ENCODE assay signal across 8 cellular contexts in genomic region chr12:132144115-132145071, GRCh38. TPM values are rescaled to one million over a fixed set of nuclear protein-coding genes. Genes with fewer than 3 reads are reported as not detected.
DNase-seq lines count a peak whose midpoint lies in the region; ATAC-seq and FAIRE-seq lines count a peak whose summit lies in the region.

Gene DDX51, minus strand, starts transcription at chr12:132144319. Its CDS starts 23 bp downstream, at chr12:132144296.
Gene NOC4L, plus strand, starts transcription at chr12:132144457. Its CDS starts 32 bp downstream, at chr12:132144489.

- no peaks in the 10 kb centered on the region for H3K9me3 ChIP-seq in NT2/D1 (ENCODE audit: insufficient read depth, low read length)
- no peaks in the 10 kb centered on the region for H3K9me3 ChIP-seq in mesodermal cell (ENCODE audit: control insufficient read depth, low read length)

- H3K27me3 ChIP-seq in NT2/D1 (ENCODE audit: insufficient read depth, insufficient read length) = no peaks in the 10 kb centered on the region

- CTCF ChIA-PET in activated CD8-positive, alpha-beta memory T cell treated with anti-CD3 and anti-CD28 coated beads, Interleukin-2, amount 10 ng/mL, durations not matched to agents 7 days and 5 days (lab: Charles Lee) = interaction anchor here (0.9 to 1.5 kb wide), 3 partner anchors 9 to 270 kb away, joined by 3 to 9 read pairs (median 3); no protein-coding TSS in a partner anchor

- peaks cover 12% of the 10 kb centered on the region for H3K4me1 ChIP-seq in NT2/D1 (ENCODE audit: insufficient read depth, insufficient read length)
- H3K4me1 ChIP-seq in mesodermal cell (ENCODE audit: control insufficient read depth, insufficient read depth, low read length, poor library complexity, severe bottlenecking) = peaks cover 9% of the 10 kb centered on the region

- in situ Hi-C loops in Caki2 (cut with HindIII; ENCODE audit: low pct_unique_long_range_greater_than_20kb, low sequenced_read_pairs) = no loop called here
- in situ Hi-C loops in endometrial microvascular endothelial cells (cut with HindIII; ENCODE audit: inconsistent ontology term, low pct_unique_long_range_greater_than_20kb, low sequenced_read_pairs) = no loop called here

- H3K27ac Mint-ChIP-seq in activated CD8-positive, alpha-beta memory T cell treated with anti-CD3 and anti-CD28 coated beads, Interleukin-2, amount 10 ng/mL, durations not matched to agents 7 days and 5 days = peak within 1 kb of the TSS; percentile 91

- H3K4me3 ChIP-seq in NT2/D1 (ENCODE audit: insufficient read length, low read depth) (peak within 1 kb of the TSS; percentile 93), mesodermal cell (ENCODE audit: extremely low read depth, insufficient read depth, low read length, poor library complexity, severe bottlenecking) (peak within 1 kb of the TSS; percentile 93)

- peak within 1 kb of the TSS; percentile 64 for H3K27ac ChIP-seq in mesodermal cell (ENCODE audit: low read depth, low read length, severe bottlenecking)

- DNase-seq in Caki2 (ENCODE audit: low read depth) (peak; percentile 90), HTR-8/SVneo (ENCODE audit: insufficient read length, low spot score) (peak; percentile 96), NT2/D1 (ENCODE audit: low read depth, low spot score) (peak; percentile 96)
- DNase-seq in activated CD8-positive, alpha-beta memory T cell treated with anti-CD3 and anti-CD28 coated beads, Interleukin-2, amount 10 ng/mL, durations not matched to agents 7 days and 5 days = peak; percentile 96
- peak; percentile 98 for DNase-seq in stimulated activated CD8-positive, alpha-beta memory T cell treated with anti-CD3 and anti-CD28 coated beads, Interleukin-15, amount 100 ng/mL, for 24 hours (ENCODE audit: low read depth)

- H3K27me3 Mint-ChIP-seq in activated CD8-positive, alpha-beta memory T cell treated with anti-CD3 and anti-CD28 coated beads, Interleukin-2, amount 10 ng/mL, durations not matched to agents 7 days and 5 days = no peaks in the 10 kb centered on the region

- peak; percentile 72 for ATAC-seq in GM21367 (IDR thresholded peaks at IDR 0.05; ENCODE audit: unreplicated experiment)
- ATAC-seq in activated CD8-positive, alpha-beta memory T cell treated with anti-CD3 and anti-CD28 coated beads, Interleukin-2, amount 10 ng/mL, durations not matched to agents 7 days and 5 days = peak; percentile 93

- H3K36me3 Mint-ChIP-seq in activated CD8-positive, alpha-beta memory T cell treated with anti-CD3 and anti-CD28 coated beads, Interleukin-2, amount 10 ng/mL, durations not matched to agents 7 days and 5 days = peaks cover 6% of the 10 kb centered on the region

- WGBS in mesodermal cell (ENCODE audit: insufficient coverage in 2 of 2), 2 experiments = 0 to 1% methylated on average over 82 to 99 of the region's 113 CpGs

- peaks cover 67% of the 10 kb centered on the region for H3K36me3 ChIP-seq in NT2/D1 (ENCODE audit: insufficient read depth, insufficient read length, low read length)
- H3K36me3 ChIP-seq in mesodermal cell (ENCODE audit: control insufficient read depth, insufficient read depth, low read length) = peaks cover 48% of the 10 kb centered on the region

- H3K4me3 Mint-ChIP-seq in activated CD8-positive, alpha-beta memory T cell treated with anti-CD3 and anti-CD28 coated beads, Interleukin-2, amount 10 ng/mL, durations not matched to agents 7 days and 5 days = peak within 1 kb of the TSS; percentile 84

- H3K4me1 Mint-ChIP-seq in activated CD8-positive, alpha-beta memory T cell treated with anti-CD3 and anti-CD28 coated beads, Interleukin-2, amount 10 ng/mL, durations not matched to agents 7 days and 5 days = peaks cover 29% of the 10 kb centered on the region

- H3K9me3 Mint-ChIP-seq in activated CD8-positive, alpha-beta memory T cell treated with anti-CD3 and anti-CD28 coated beads, Interleukin-2, amount 10 ng/mL, durations not matched to agents 7 days and 5 days (ENCODE audit: low read depth) = no peaks in the 10 kb centered on the region

- H3K9ac ChIP-seq in NT2/D1 (ENCODE audit: insufficient read length, low read depth) = peak within 1 kb of the TSS; percentile 95

- FAIRE-seq in HTR-8/SVneo (lab: Jason Lieb, UNC) = peak; percentile 99

RNA-seq across cellular contexts. Expression of gene DDX51, which starts in this region (rescaled TPM):
- 7.1 and 10.5 TPM in 2 replicates for total RNA-seq in Caki2 (2014; rRNA removed; shearing (Covaris generic); ENCODE audit: low replicate concordance)
- 10 to 100 TPM; 24.4 to 30.5 TPM for total RNA-seq in activated CD8-positive, alpha-beta memory T cell treated with anti-CD3 and anti-CD28 coated beads, Interleukin-2, amount 10 ng/mL, durations not matched to agents 7 days and 5 days
- 13.1 TPM for total RNA-seq in endometrial microvascular endothelial cells (ENCODE audit: inconsistent ontology term)
- polyA plus RNA-seq in mesodermal cell (2013, experiment 1 of 2) = 9.0 TPM
- 8.4 TPM for polyA plus RNA-seq in mesodermal cell (2013, experiment 2 of 2)

RNA-seq across cellular contexts. Expression of gene NOC4L, which starts in this region (rescaled TPM):
- 29.6 and 32.9 TPM in 2 replicates for total RNA-seq in Caki2 (2014; rRNA removed; shearing (Covaris generic); ENCODE audit: low replicate concordance)
- 10 to 100 TPM; 38.0 to 42.9 TPM for total RNA-seq in activated CD8-positive, alpha-beta memory T cell treated with anti-CD3 and anti-CD28 coated beads, Interleukin-2, amount 10 ng/mL, durations not matched to agents 7 days and 5 days
- total RNA-seq in endometrial microvascular endothelial cells (ENCODE audit: inconsistent ontology term) = 31.8 TPM
- polyA plus RNA-seq in mesodermal cell (2013, experiment 1 of 2) = 19.0 TPM
- polyA plus RNA-seq in mesodermal cell (2013, experiment 2 of 2) = 18.0 TPM

Comparison
In these comparisons a context has a peak if more than half of its experiments do, and no peak if none do; other contexts are left out.
1. Peak in every context shown above with its lines: DNase-seq, ATAC-seq, H3K4me3 ChIP-seq and H3K27ac ChIP-seq.